Comparison of ENCODE assay signal across 8 cellular contexts in genomic region chr7:32489788-32490126, GRCh38. TPM values are rescaled to one million over a fixed set of nuclear protein-coding genes. Genes with fewer than 3 reads are reported as not detected.
DNase-seq lines count a peak whose midpoint lies in the region; ATAC-seq and TF ChIP-seq lines count a peak whose summit lies in the region.

No MANE protein-coding gene starts in this region.

- peak; percentile 17 for ATAC-seq in GM21515 (IDR thresholded peaks at IDR 0.05; ENCODE audit: unreplicated experiment)

- TF ChIP-seq CTCF in epithelial cell of proximal tubule (conservative IDR thresholded peaks at IDR 0.05; ENCODE audit: low read depth, low read length) = no peak
- TF ChIP-seq CTCF in retinal pigment epithelial cell (conservative IDR thresholded peaks at IDR 0.05; ENCODE audit: low read depth, low read length) = no peak

- DNase-seq in MV-4-11 (lab: John Stamatoyannopoulos, UW) (peak; percentile 18), epithelial cell of proximal tubule (ENCODE audit: low read depth) (no peak), retinal pigment epithelial cell (ENCODE audit: low read depth) (no peak), NCI-H2081 treated with DMSO at 0.1 percent for 48 hours (lab: John Stamatoyannopoulos, UW) (no peak), UCSD-AML1 (lab: John Stamatoyannopoulos, UW; ENCODE audit: unreplicated experiment) (no peak), DMS79 treated with DMSO at 0.1 percent for 48 hours (lab: John Stamatoyannopoulos, UW) (no peak), kidney glomerular epithelial cell (lab: John Stamatoyannopoulos, UW) (no peak)

- H3K4me3 ChIP-seq in epithelial cell of proximal tubule (ENCODE audit: low read depth, low read length) (peak overlapping the region; percentile 88), retinal pigment epithelial cell (ENCODE audit: low read length) (peak overlapping the region; percentile 96)

RNA-seq across cellular contexts. Expression of gene LSM5, which starts 0.4 kb away (rescaled TPM):
- total RNA-seq in epithelial cell of proximal tubule = 27.3 and 41.1 TPM in 2 replicates

RNA-seq across cellular contexts. Expression of gene AVL9, which starts 5.5 kb away (rescaled TPM):
- total RNA-seq in epithelial cell of proximal tubule = 18.7 and 56.7 TPM in 2 replicates
